ENCODE assay signal across 8 cellular contexts in genomic region chr17:14308636-14308964, GRCh38. TPM values are rescaled to one million over a fixed set of nuclear protein-coding genes. Genes with fewer than 3 reads are reported as not detected.
A peak's percentile ranks its signal among the peaks of the same experiment; 100 is the strongest.
DNase-seq lines count a peak whose midpoint lies in the region; ATAC-seq and TF ChIP-seq lines count a peak whose summit lies in the region.

No MANE protein-coding gene starts in this region.

- 37 to 38% methylated on average over 4 of the region's 4 CpGs for WGBS in heart right ventricle, 2 donors
- WGBS in urinary bladder, result 35% methylated on average over 4 of the region's 4 CpGs

- H3K27me3 ChIP-seq in heart right ventricle (peaks cover 0 to 60% (median 50%) of the 10 kb centered on the region in 7 donors), muscle layer of colon (ENCODE audit: control insufficient read depth in 1 of 2, insufficient read depth in 2 of 2, low read length in 2 of 2) (peaks cover 22 to 56% of the 10 kb centered on the region in 2 donors)

- H3K4me3 ChIP-seq in heart right ventricle, result peak overlapping the region; percentile 26 to 66 (median 56)
- peak overlapping the region; percentile 4 to 21 for H3K4me3 ChIP-seq in muscle layer of colon (ENCODE audit: low read depth in 1 of 2, low read length in 2 of 2)
- H3K4me3 ChIP-seq in urinary bladder (ENCODE audit: low read depth, low read length), result peak overlapping the region; percentile 52

- H3K4me1 ChIP-seq in heart right ventricle, result peaks cover 2 to 55% (median 35%) of the 10 kb centered on the region in 9 donors
- no peaks in the 10 kb centered on the region for H3K4me1 ChIP-seq in muscle layer of colon (ENCODE audit: insufficient read depth, low read length)
- no peaks in the 10 kb centered on the region for H3K4me1 ChIP-seq in urinary bladder (ENCODE audit: insufficient read depth)

- intact Hi-C loops in heart right ventricle (cut with DNase I) (loop anchor here in 4 of 10 donors (10.0 kb wide), 5 partner anchors 104 to 974 kb away; partner anchors contain the start of gene COX10 (in 1 of the 4)), left cardiac atrium (cut with DNase I) (no loop called here)

- peak overlapping the region in 2 of 10 donors; percentile 5 to 29 for H3K27ac ChIP-seq in heart right ventricle
- no peak overlapping the region for H3K27ac ChIP-seq in muscle layer of colon (ENCODE audit: low read depth, low read length)
- H3K27ac ChIP-seq in urinary bladder (ENCODE audit: low read depth), result no peak overlapping the region

- ATAC-seq in heart right ventricle, result no peak
- ATAC-seq in left cardiac atrium, result no peak
- no peak for ATAC-seq in GM21447 (IDR thresholded peaks at IDR 0.05; ENCODE audit: unreplicated experiment)
- no peak for ATAC-seq in GM18858 (IDR thresholded peaks at IDR 0.05; ENCODE audit: unreplicated experiment)

- no peak for DNase-seq in heart right ventricle
- no peak for DNase-seq in left cardiac atrium
- peak; percentile 17 for DNase-seq in cerebellar cortex (ENCODE audit: low spot score)
- no peak for DNase-seq in SW 1271 (lab: John Stamatoyannopoulos, UW)

- H3K9ac ChIP-seq in muscle layer of colon (ENCODE audit: low read length), result no peak overlapping the region

- no peak for TF ChIP-seq CTCF in heart right ventricle (IDR thresholded peaks at IDR 0.05)

- H3K36me3 ChIP-seq in heart right ventricle, result no peaks in the 10 kb centered on the region
- no peaks in the 10 kb centered on the region for H3K36me3 ChIP-seq in muscle layer of colon (ENCODE audit: insufficient read depth, low read length)
- no peaks in the 10 kb centered on the region for H3K36me3 ChIP-seq in urinary bladder (ENCODE audit: insufficient read depth)

- H3K9me3 ChIP-seq in heart right ventricle (no peaks in the 10 kb centered on the region), muscle layer of colon (ENCODE audit: low read length) (no peaks in the 10 kb centered on the region)

RNA-seq across cellular contexts. Expression of gene HS3ST3B1, which starts 7.7 kb away (rescaled TPM):
- total RNA-seq in heart right ventricle, result 1 to 10 TPM; 1.1 to 5.9 (median 2.3) TPM
- polyA plus RNA-seq in heart right ventricle, result 1 to 10 TPM in 1 of 2 donors, under 1 TPM in 1; 0.73 to 1.8 TPM
- total RNA-seq in left cardiac atrium, result 1 to 10 TPM in 1 of 2 donors, under 1 TPM in 1; 0.82 to 1.3 TPM
- 2.4 TPM for total RNA-seq in urinary bladder
- polyA plus RNA-seq in urinary bladder, result 2.9 TPM
